ENCODE assay signal across 11 cellular contexts in genomic region chr18:65259403-65259802, GRCh38.
"Had no signal": no experiment of that assay in that cellular context is flagged by ENCODE, and none has a peak within 500 bp of the region (broad histone marks: within the 10 kb centered on the region; RNA-seq: fewer than 3 reads in every experiment).

No MANE protein-coding gene starts in this region.

- DNase-seq: GM23248, GOT3, H7, H9, HCEC 1CT, HFFc6 had no signal

- H3K4me2 ChIP-seq: GM23338 had no signal

- FAIRE-seq: H1, H54 had no signal

- H3K36me3 ChIP-seq: HAP-1 had no signal

- ATAC-seq: GM23338, HCT116 had no signal

- H3K9me3 ChIP-seq: HAP-1 had no signal

- H3K4me3 ChIP-seq: GM23248, GM23338, HAP-1 had no signal

- H3K27ac ChIP-seq: GM23248 had no signal
